In genomic region chr7:98369726-98370125, GRCh38 we compare ENCODE assay signal across 30 cellular contexts. TPM values are rescaled to one million over a fixed set of nuclear protein-coding genes. Genes with fewer than 3 reads are reported as not detected.
"Had no signal": no experiment of that assay in that cellular context is flagged by ENCODE, and none has a peak within 500 bp of the region (broad histone marks: within the 10 kb centered on the region; RNA-seq: fewer than 3 reads in every experiment).

No MANE protein-coding gene starts in this region.

- H3K9me3 Mint-ChIP-seq: activated CD4-positive, alpha-beta memory T cell treated with anti-CD3 and anti-CD28 coated beads, Interleukin-2, amount 10 ng/mL, durations not matched to agents 7 days and 5 days; activated CD4-positive, alpha-beta T cell treated with anti-CD3 and anti-CD28 coated beads, Interleukin-2, amount 10 ng/mL, durations not matched to agents 24 days and 14 days; activated naive CD4-positive, alpha-beta T cell treated with anti-CD3 and anti-CD28 coated beads, Interleukin-2, amount 50 U/mL, for 72 hours; activated T-cell treated with anti-CD3 and anti-CD28 coated beads, Interleukin-2, amount 50 U/mL, for 4 hours; activated T-helper 17 cell treated with anti-CD3 and anti-CD28 coated beads, Interleukin-2, amount 50 U/mL, for 72 hours; brain; mesothelial cell of epicardium; stimulated activated naive B cell treated with anti-CD40 and anti-IgM and Interleukin-4, amounts not matched to agents 10 μg/mL and 1 μg/mL and 100 μg/mL, for 72 hours; T-helper 2 cell treated with Interferon-gamma antibody and Interleukin-4, amounts not matched to agents 5 μg/mL and 100 μg/mL, for 36 hours had no signal

- H3K4me3 ChIP-seq: esophagus squamous epithelium, left lung, ovary, stomach, thyroid gland, upper lobe of right lung had no signal

- DNase-seq: activated CD4-positive, alpha-beta memory T cell treated with anti-CD3 and anti-CD28 coated beads, Interleukin-2, amount 10 ng/mL, durations not matched to agents 7 days and 5 days; activated CD4-positive, alpha-beta T cell treated with anti-CD3 and anti-CD28 coated beads, Interleukin-2, amount 10 ng/mL, durations not matched to agents 24 days and 14 days; activated CD8-positive, alpha-beta memory T cell treated with anti-CD3 and anti-CD28 coated beads, Interleukin-2, amount 50 U/mL, for 48 hours; activated T-cell treated with anti-CD3 and anti-CD28 coated beads, Interleukin-2, amount 50 U/mL, for 4 hours; anterior cingulate cortex; caudate nucleus; esophagus squamous epithelium; foreskin melanocyte; left lung; mammary epithelial cell; naive B cell; ovary; small intestine; stimulated activated CD4-positive, alpha-beta T cell treated with anti-CD3 and anti-CD28 coated beads, Interleukin-1b, Interleukin-23, amount 100 ng/mL, for 48 hours; stimulated activated naive B cell treated with anti-CD40 and anti-IgM and Interleukin-4, amounts not matched to agents 10 μg/mL and 1 μg/mL and 100 μg/mL, for 72 hours; stomach; T-helper 1 cell; thyroid gland; upper lobe of right lung; WERI-Rb-1 had no signal

- FAIRE-seq: islet of Langerhans, small intestine had no signal

- H3K27ac Mint-ChIP-seq: activated CD4-positive, alpha-beta memory T cell treated with anti-CD3 and anti-CD28 coated beads, Interleukin-2, amount 10 ng/mL, durations not matched to agents 7 days and 5 days; activated CD4-positive, alpha-beta T cell treated with anti-CD3 and anti-CD28 coated beads, Interleukin-2, amount 10 ng/mL, durations not matched to agents 24 days and 14 days; activated naive CD4-positive, alpha-beta T cell treated with anti-CD3 and anti-CD28 coated beads, Interleukin-2, amount 50 U/mL, for 72 hours; activated T-helper 17 cell treated with anti-CD3 and anti-CD28 coated beads, Interleukin-2, amount 50 U/mL, for 72 hours; brain; mesothelial cell of epicardium; naive B cell; progenitor cell of endocrine pancreas; stimulated activated naive B cell treated with anti-CD40 and anti-IgM and Interleukin-4, amounts not matched to agents 10 μg/mL and 1 μg/mL and 100 μg/mL, for 72 hours; T-helper 2 cell treated with Interferon-gamma antibody and Interleukin-4, amounts not matched to agents 5 μg/mL and 100 μg/mL, for 36 hours had no signal

- H3K9me3 ChIP-seq: esophagus squamous epithelium, left lung, ovary, stomach, thyroid gland, upper lobe of right lung had no signal

- H3K27ac ChIP-seq: ovary, WERI-Rb-1 had no signal

- H3K4me1 Mint-ChIP-seq: activated CD4-positive, alpha-beta memory T cell treated with anti-CD3 and anti-CD28 coated beads, Interleukin-2, amount 10 ng/mL, durations not matched to agents 7 days and 5 days; activated CD4-positive, alpha-beta T cell treated with anti-CD3 and anti-CD28 coated beads, Interleukin-2, amount 10 ng/mL, durations not matched to agents 24 days and 14 days; activated T-helper 17 cell treated with anti-CD3 and anti-CD28 coated beads, Interleukin-2, amount 50 U/mL, for 72 hours; naive B cell; stimulated activated naive B cell treated with anti-CD40 and anti-IgM and Interleukin-4, amounts not matched to agents 10 μg/mL and 1 μg/mL and 100 μg/mL, for 72 hours had no signal

- H3K36me3 ChIP-seq: esophagus squamous epithelium, left lung, ovary, stomach, thyroid gland, upper lobe of right lung, WERI-Rb-1 had no signal

- H3K36me3 Mint-ChIP-seq: activated naive CD4-positive, alpha-beta T cell treated with anti-CD3 and anti-CD28 coated beads, Interleukin-2, amount 50 U/mL, for 72 hours; brain; stimulated activated naive B cell treated with anti-CD40 and anti-IgM and Interleukin-4, amounts not matched to agents 10 μg/mL and 1 μg/mL and 100 μg/mL, for 72 hours had no signal

- H3K27me3 ChIP-seq: esophagus squamous epithelium, left lung, ovary, stomach, thyroid gland, upper lobe of right lung had no signal

- H3K27me3 Mint-ChIP-seq: activated CD4-positive, alpha-beta memory T cell treated with anti-CD3 and anti-CD28 coated beads, Interleukin-2, amount 10 ng/mL, durations not matched to agents 7 days and 5 days; activated CD4-positive, alpha-beta T cell treated with anti-CD3 and anti-CD28 coated beads, Interleukin-2, amount 10 ng/mL, durations not matched to agents 24 days and 14 days; activated T-helper 17 cell treated with anti-CD3 and anti-CD28 coated beads, Interleukin-2, amount 50 U/mL, for 72 hours; progenitor cell of endocrine pancreas had no signal

- ATAC-seq: activated CD4-positive, CD25-positive, alpha-beta regulatory T cell treated with anti-CD3 and anti-CD28 coated beads, Interleukin-2, amount 50 U/mL, for 24 hours; activated naive CD4-positive, alpha-beta T cell treated with anti-CD3 and anti-CD28 coated beads, Interleukin-2, amount 50 U/mL, for 72 hours; activated T-cell treated with anti-CD3 and anti-CD28 coated beads, Interleukin-2, amount 50 U/mL, for 4 hours; activated T-helper 17 cell treated with anti-CD3 and anti-CD28 coated beads, Interleukin-2, amount 50 U/mL, for 72 hours; left lung; sciatic nerve; stimulated activated naive B cell treated with anti-CD40 and anti-IgM and Interleukin-4, amounts not matched to agents 10 μg/mL and 1 μg/mL and 100 μg/mL, for 72 hours; upper lobe of right lung had no signal

- H3K4me1 ChIP-seq: left lung, upper lobe of right lung had no signal

- H3K4me3 Mint-ChIP-seq: activated CD4-positive, alpha-beta memory T cell treated with anti-CD3 and anti-CD28 coated beads, Interleukin-2, amount 10 ng/mL, durations not matched to agents 7 days and 5 days; activated CD4-positive, alpha-beta T cell treated with anti-CD3 and anti-CD28 coated beads, Interleukin-2, amount 10 ng/mL, durations not matched to agents 24 days and 14 days; activated T-cell treated with anti-CD3 and anti-CD28 coated beads, Interleukin-2, amount 50 U/mL, for 4 hours; activated T-helper 17 cell treated with anti-CD3 and anti-CD28 coated beads, Interleukin-2, amount 50 U/mL, for 72 hours; brain; mesothelial cell of epicardium; stimulated activated naive B cell treated with anti-CD40 and anti-IgM and Interleukin-4, amounts not matched to agents 10 μg/mL and 1 μg/mL and 100 μg/mL, for 72 hours; T-helper 2 cell treated with Interferon-gamma antibody and Interleukin-4, amounts not matched to agents 5 μg/mL and 100 μg/mL, for 36 hours had no signal

RNA-seq across cellular contexts. Expression of gene BAIAP2L1, which starts 31.2 kb away (rescaled TPM):
- polyA plus RNA-seq: neural cell had no signal
